ENCODE assay signal across 14 cellular contexts in genomic region chr11:63760487-63761079, GRCh38. TPM values are rescaled to one million over a fixed set of nuclear protein-coding genes. Genes with fewer than 3 reads are reported as not detected.
DNase-seq lines count a peak whose midpoint lies in the region; ATAC-seq, FAIRE-seq and TF ChIP-seq lines count a peak whose summit lies in the region.
"Had no signal": no experiment of that assay in that cellular context is flagged by ENCODE, and none has a peak within 500 bp of the region (broad histone marks: within the 10 kb centered on the region; RNA-seq: fewer than 3 reads in every experiment).

No MANE protein-coding gene starts in this region.

- H4K8ac ChIP-seq in IMR-90 (ENCODE audit: low read depth in 2 of 2, low read length in 2 of 2), result no peak overlapping the region
- H4K8ac ChIP-seq in H1 (ENCODE audit: extremely low read depth, insufficient read depth, low read length), result no peak overlapping the region

- H2BK20ac ChIP-seq in IMR-90 (ENCODE audit: low read depth, low read length), result no peak overlapping the region
- H2BK20ac ChIP-seq in H1 (ENCODE audit: low read length), result no peak overlapping the region

- H3K4ac ChIP-seq in IMR-90 (ENCODE audit: low read depth, low read length) (no peak overlapping the region), H1 (replicated peaks; ENCODE audit: insufficient read length, low read depth, low read length) (no peak overlapping the region)

- H2AK5ac ChIP-seq in IMR-90 (ENCODE audit: low read depth, low read length) (no peak overlapping the region), H1 (ENCODE audit: low read depth, low read length) (no peak overlapping the region)

- H3K4me2 ChIP-seq in IMR-90 (ENCODE audit: low read depth, low read length) (no peak overlapping the region), H1 (ENCODE audit: insufficient read depth in 1 of 2, low read depth in 2 of 2, low read length in 2 of 2) (peak overlapping the region; percentile 78 to 93)

- ATAC-seq in IMR-90 (ENCODE audit: low read depth), result no peak
- ATAC-seq in omental fat pad (ENCODE audit: low FRiP score), result no peak

- H3K18ac ChIP-seq in IMR-90 (ENCODE audit: low read depth, low read length) (no peak overlapping the region), H1 (ENCODE audit: extremely low read depth, low read length) (peak overlapping the region; percentile 56; the same call in 1 of the 2 replicates)

- H3K9me3 Mint-ChIP-seq in Calu3 (ENCODE audit: low read depth, unreplicated experiment) (no peaks in the 10 kb centered on the region), neural crest cell (no peaks in the 10 kb centered on the region)
- H3K9me3 Mint-ChIP-seq: CD4-positive, alpha-beta T cell had no signal

- TF ChIP-seq CTCF in Calu3 (IDR thresholded peaks at IDR 0.05; ENCODE audit: unreplicated experiment) (no peak), IMR-90 (conservative IDR thresholded peaks at IDR 0.05; ENCODE audit: low read depth, low read length) (no peak), H1 (IDR thresholded peaks at IDR 0.05; ENCODE audit: control extremely low read depth in 1 of 3, insufficient read depth in 1 of 3, low read depth in 1 of 3, low read length in 3 of 3) (no peak), neural crest cell (conservative IDR thresholded peaks at IDR 0.05) (no peak), omental fat pad (IDR thresholded peaks at IDR 0.05) (no peak)

- in situ Hi-C loops in IMR-90 (cut with MboI; ENCODE audit: low sequenced_read_pairs), result loop anchor here (10.0 kb wide), 1 partner anchor 184 kb away; no protein-coding TSS in a partner anchor

- TF ChIP-seq EP300 in H1 (IDR thresholded peaks at IDR 0.05; ENCODE audit: borderline replicate concordance in 1 of 2, low read depth in 2 of 2, low read length in 2 of 2), result no peak

- H3K27ac ChIP-seq in IMR-90 (ENCODE audit: insufficient read depth, low read length) (no peak overlapping the region), H1 (ENCODE audit: low read depth, low read length) (no peak overlapping the region)

- peaks cover 36% of the 10 kb centered on the region for H3K36me3 Mint-ChIP-seq in Calu3 (ENCODE audit: insufficient read depth, unreplicated experiment)
- H3K36me3 Mint-ChIP-seq in neural crest cell (ENCODE audit: low read depth), result peaks cover 6% of the 10 kb centered on the region

- H2BK120ac ChIP-seq in IMR-90 (ENCODE audit: low read depth, low read length) (no peak overlapping the region), H1 (replicated peaks; ENCODE audit: low read depth, low read length) (no peak overlapping the region)

- H4K91ac ChIP-seq in IMR-90 (ENCODE audit: insufficient read depth, low read depth, low read length), result no peak overlapping the region
- H4K91ac ChIP-seq in H1 (replicated peaks; ENCODE audit: insufficient read length, low read length), result no peak overlapping the region

- H3K23me2 ChIP-seq in H1 (ENCODE audit: low read depth, low read length), result peaks cover 4% of the 10 kb centered on the region; the same call in 1 of the 2 replicates

- no peaks in the 10 kb centered on the region for H3K27me3 Mint-ChIP-seq in Calu3 (ENCODE audit: unreplicated experiment)
- H3K27me3 Mint-ChIP-seq in neural crest cell (ENCODE audit: low read depth), result peaks cover 8% of the 10 kb centered on the region
- H3K27me3 Mint-ChIP-seq: B cell; CD4-positive, alpha-beta T cell had no signal

- H4K5ac ChIP-seq in IMR-90 (ENCODE audit: low read depth, low read length) (no peak overlapping the region), H1 (ENCODE audit: insufficient read length, low read depth, low read length) (no peak overlapping the region)

- no peak for TF ChIP-seq POLR2A in IMR-90 (IDR thresholded peaks at IDR 0.05; ENCODE audit: low read depth, low read length)
- TF ChIP-seq POLR2A in H1 (IDR thresholded peaks at IDR 0.05; ENCODE audit: control extremely low read depth in 1 of 2, low read depth in 2 of 2, low read length in 2 of 2), result peak in 1 of 2 experiments; percentile 40; a peak in 1 of 3 replicates

- CTCF ChIA-PET in Calu3 (lab: Charles Lee) (no interaction called here), IMR-90 (lab: Yijun Ruan, JAX) (interaction anchor here (1.1 kb wide), 1 partner anchor 185 kb away, joined by 3 read pairs; no protein-coding TSS in a partner anchor), H1 (lab: Charles Lee; ENCODE audit: partially characterized antibody) (no interaction called here)

- H3K56ac ChIP-seq in IMR-90 (ENCODE audit: extremely low read depth, insufficient read depth, low read length), result no peak overlapping the region
- no peak overlapping the region for H3K56ac ChIP-seq in H1 (replicated peaks; ENCODE audit: insufficient read length, low read depth, low read length)

- H3K79me1 ChIP-seq in IMR-90 (ENCODE audit: low read depth in 1 of 2, low read length in 2 of 2) (peaks cover 11 to 33% of the 10 kb centered on the region in 2 experiments), H1 (ENCODE audit: low read depth, low read length) (peaks cover 2% of the 10 kb centered on the region; the same call in 1 of the 2 replicates)

- H3K27ac Mint-ChIP-seq in Calu3 (ENCODE audit: unreplicated experiment) (no peak overlapping the region), neural crest cell (ENCODE audit: unreplicated experiment) (no peak overlapping the region)
- H3K27ac Mint-ChIP-seq: B cell; CD4-positive, alpha-beta T cell had no signal

- dilution Hi-C loops in IMR-90 (cut with HindIII; ENCODE audit: low sequenced_read_pairs, unreplicated experiment), result no loop called here

- POLR2A ChIA-PET in IMR-90 (lab: Charles Lee; ENCODE audit: unreplicated experiment) (no interaction called here), H1 (lab: Charles Lee; ENCODE audit: partially characterized antibody) (interaction anchor here (0.7 to 2.6 kb wide), 16 partner anchors 10 to 271 kb away, joined by 3 to 14 read pairs (median 4); partner anchors contain the start of genes ATL3 and RTN3)

- H3K4me1 ChIP-seq in IMR-90 (ENCODE audit: control insufficient read depth, insufficient read depth, low read length) (peaks cover 4% of the 10 kb centered on the region; the same call in 1 of the 2 replicates), H1 (replicated peaks in 1 of 4; ENCODE audit: control insufficient read depth in 3 of 4, insufficient read depth in 4 of 4, low read length in 3 of 4) (peaks cover 0 to 25% (median 17%) of the 10 kb centered on the region in 4 experiments; a peak in 6 of 7 replicates)

- BruUV-seq in Calu3 (replicated peaks; lab: Mats Ljungman, UMichigan), result TSS peak; percentile 27
- TSS peak; percentile 66 for BruUV-seq in IMR-90 (replicated peaks; lab: Mats Ljungman, UMichigan)

- no peak overlapping the region for H2AK9ac ChIP-seq in IMR-90 (replicated peaks; ENCODE audit: low read depth, low read length, poor library complexity)

- TF ChIP-seq RAD21 in IMR-90 (IDR thresholded peaks at IDR 0.05; ENCODE audit: low read length), result no peak
- TF ChIP-seq RAD21 in H1 (IDR thresholded peaks at IDR 0.05 in 1 of 2, conservative IDR thresholded peaks at IDR 0.05 in 1 of 2; ENCODE audit: low read depth in 2 of 2, low read length in 2 of 2), result no peak

- no peak for DNase-seq in Calu3
- no peak for DNase-seq in IMR-90
- DNase-seq in H1 (ENCODE audit: low read depth in 1 of 2, low spot score in 2 of 2), result no peak
- DNase-seq in neural crest cell (ENCODE audit: low read depth, low spot score), result no peak
- DNase-seq in RPMI8226, result no peak
- no peak for DNase-seq in GM19238 (ENCODE audit: insufficient read length, low spot score)
- DNase-seq in omental fat pad (ENCODE audit: low spot score), result no peak
- DNase-seq in NCI-H2107 treated with DMSO at 0.1 percent for 48 hours (lab: John Stamatoyannopoulos, UW; ENCODE audit: unreplicated experiment), result no peak
- DNase-seq: CD4-positive, alpha-beta T cell; KBM-7; NCI-H1048; NCI-H2081 treated with DMSO at 0.1 percent for 48 hours; SHP77 treated with DMSO at 0.1 percent for 48 hours had no signal

- peaks cover 5% of the 10 kb centered on the region for H3K4me1 Mint-ChIP-seq in Calu3 (ENCODE audit: low read depth, unreplicated experiment)
- peaks cover 22% of the 10 kb centered on the region for H3K4me1 Mint-ChIP-seq in neural crest cell
- H3K4me1 Mint-ChIP-seq: B cell had no signal

- H2AFZ ChIP-seq in IMR-90 (replicated peaks; ENCODE audit: low read length, poor library complexity) (no peak overlapping the region), H1 (ENCODE audit: low read length) (no peak overlapping the region)

- FAIRE-seq in H1 (lab: Jason Lieb, UNC), result no peak

- no peak overlapping the region for H2BK15ac ChIP-seq in IMR-90 (ENCODE audit: low read depth, low read length)
- H2BK15ac ChIP-seq in H1 (ENCODE audit: low read length), result no peak overlapping the region

- H2BK5ac ChIP-seq in IMR-90 (ENCODE audit: low read depth, low read length, poor library complexity, severe bottlenecking) (no peak overlapping the region), H1 (ENCODE audit: low read depth, low read length) (no peak overlapping the region)

- H3K9me3 ChIP-seq in IMR-90 (ENCODE audit: control insufficient read depth, insufficient read depth, low read length), result no peaks in the 10 kb centered on the region
- no peaks in the 10 kb centered on the region for H3K9me3 ChIP-seq in H1 (ENCODE audit: insufficient read depth in 2 of 2, low read depth in 1 of 2, low read length in 1 of 2)

- H3K27me3 ChIP-seq in IMR-90 (ENCODE audit: control insufficient read depth, insufficient read depth, low read length) (no peaks in the 10 kb centered on the region), H1 (replicated peaks in 1 of 4; ENCODE audit: control insufficient read depth in 3 of 4, extremely low read depth in 1 of 4, insufficient read depth in 3 of 4, low read length in 3 of 4) (no peaks in the 10 kb centered on the region)

- H3K23ac ChIP-seq in IMR-90 (ENCODE audit: low read depth, low read length) (no peak overlapping the region), H1 (ENCODE audit: insufficient read length) (no peak overlapping the region)

- peaks cover 0 to 31% of the 10 kb centered on the region in 2 experiments; a peak in 2 of 4 replicates for H3K79me2 ChIP-seq in H1 (ENCODE audit: control insufficient read depth in 1 of 2, insufficient read depth in 2 of 2, low read length in 2 of 2)

- H3K4me3 Mint-ChIP-seq in Calu3 (ENCODE audit: low read depth, unreplicated experiment) (no peak overlapping the region), neural crest cell (peak overlapping the region; percentile 83)
- H3K4me3 Mint-ChIP-seq: B cell; CD4-positive, alpha-beta T cell had no signal

- WGBS in IMR-90 (ENCODE audit: extremely low coverage in 2 of 2, insufficient read length in 1 of 2), 2 experiments, result 83% methylated on average over 1 of the region's 5 CpGs; no CpG with 5 or more reads in 1 of the 2 experiments
- WGBS in H1 (ENCODE audit: extremely low coverage in 1 of 2, insufficient coverage in 1 of 2, insufficient read length in 1 of 2, insufficient replicate concordance in 2 of 2, low coverage in 1 of 2, low lambda C conversion rate in 2 of 2, missing lambda C conversion rate in 1 of 2), 2 experiments, result 48% methylated on average over 5 of the region's 5 CpGs; no CpG with 5 or more reads in 1 of the 2 experiments

- H4K20me1 ChIP-seq in IMR-90 (ENCODE audit: insufficient read depth, low read length) (peaks cover 10% of the 10 kb centered on the region), H1 (replicated peaks in 1 of 2; ENCODE audit: control insufficient read depth in 1 of 2, insufficient read depth in 2 of 2, low read length in 2 of 2) (peaks cover 10 to 12% of the 10 kb centered on the region in 2 experiments)

- intact Hi-C loops in Calu3 (cut with micrococcal nuclease; ENCODE audit: unreplicated experiment), result no loop called here
- intact Hi-C loops in IMR-90 (cut with micrococcal nuclease), result no loop called here

- H3K14ac ChIP-seq in IMR-90 (replicated peaks; ENCODE audit: low read depth, low read length) (no peak overlapping the region), H1 (ENCODE audit: insufficient read length) (no peak overlapping the region)

- H3K4me3 ChIP-seq in IMR-90 (ENCODE audit: insufficient read depth, low read depth, low read length), result no peak overlapping the region
- H3K4me3 ChIP-seq in H1 (ENCODE audit: extremely low read depth in 1 of 4, insufficient read depth in 2 of 4, low read depth in 3 of 4, low read length in 4 of 4), result peak overlapping the region; percentile 3 to 96 (median 86); a peak in 5 of 8 replicates

- peaks cover 43% of the 10 kb centered on the region for H3K36me3 ChIP-seq in IMR-90 (ENCODE audit: control insufficient read depth, insufficient read depth, low read length)
- H3K36me3 ChIP-seq in H1 (ENCODE audit: control insufficient read depth in 2 of 4, insufficient read depth in 4 of 4, low read length in 3 of 4), result peaks cover 0 to 38% (median 7%) of the 10 kb centered on the region in 4 experiments; a peak in 5 of 8 replicates

- no peak overlapping the region for H2BK12ac ChIP-seq in H1 (ENCODE audit: low read depth, low read length)

- H3K9me1 ChIP-seq in IMR-90 (ENCODE audit: insufficient read depth, low read length), result no peaks in the 10 kb centered on the region

- H3K9ac ChIP-seq in IMR-90 (ENCODE audit: low read depth, low read length) (no peak overlapping the region), H1 (replicated peaks in 1 of 4; ENCODE audit: extremely low read depth in 1 of 4, low read depth in 3 of 4, low read length in 3 of 4) (no peak overlapping the region)

RNA-seq across cellular contexts. Expression of gene ZFTA, which starts 8.0 kb away (rescaled TPM):
- total RNA-seq in Calu3 (2022) (12.1 and 13.0 TPM in 2 replicates), IMR-90 (2012; rRNA removed) (5.4 and 7.2 TPM in 2 replicates), neural crest cell (67.2 and 67.8 TPM in 2 replicates), omental fat pad (10 to 100 TPM; 10.7 to 18.3 (median 15.6) TPM)
- polyA plus RNA-seq in IMR-90 (2012; rRNA removed) (8.1 and 8.8 TPM in 2 replicates), H1 (2011; rRNA removed) (9.5 and 15.4 TPM in 2 replicates)
- polyA plus RNA-seq in IMR-90 (2012; cell fraction: cytosol; rRNA removed), result 8.8 and 10.1 TPM in 2 replicates
- 17.0 and 22.1 TPM in 2 replicates for polyA plus RNA-seq in IMR-90 (2012; cell fraction: nucleus; rRNA removed; ENCODE audit: low replicate concordance)
- 33.8 and 34.0 TPM in 2 replicates for total RNA-seq in H1 (2021; fragmentation: NEBNext Ultra II Directional; extraction: Animal tissue kit (Norgen Biotek cat#: 25700))
- 14.8 TPM for polyA plus RNA-seq in H1 (2011; cell fraction: cytosol; rRNA removed)
- 45.1 TPM for polyA plus RNA-seq in H1 (2011; cell fraction: nucleus; rRNA removed)
- polyA plus RNA-seq in H1 (2012, experiment 1 of 2), result 17.3 to 20.0 TPM (median 18.4 TPM) in 4 replicates
- 16.2 TPM for polyA plus RNA-seq in H1 (2012, experiment 2 of 2)
- polyA plus RNA-seq in H1 (2013, experiment 1 of 2), result 18.1 TPM
- 18.9 TPM for polyA plus RNA-seq in H1 (2013, experiment 2 of 2)
- polyA minus RNA-seq in H1 (2011; rRNA and poly(A)+ RNA removed), result 7.3 and 9.4 TPM in 2 replicates
- polyA minus RNA-seq in H1 (2011; cell fraction: cytosol; rRNA and poly(A)+ RNA removed), result 18.9 TPM
- polyA minus RNA-seq in H1 (2011; cell fraction: nucleus; rRNA and poly(A)+ RNA removed), result 50.1 TPM

RNA-seq across cellular contexts. Expression of gene SPINDOC, which starts 52.7 kb away (rescaled TPM):
- 47.1 and 53.8 TPM in 2 replicates for total RNA-seq in Calu3 (2022)
- total RNA-seq in IMR-90 (2012; rRNA removed), result 10.0 and 11.9 TPM in 2 replicates
- 29.9 and 39.0 TPM in 2 replicates for polyA plus RNA-seq in IMR-90 (2012; rRNA removed)
- 34.0 and 34.1 TPM in 2 replicates for polyA plus RNA-seq in IMR-90 (2012; cell fraction: cytosol; rRNA removed)
- polyA plus RNA-seq in IMR-90 (2012; cell fraction: nucleus; rRNA removed; ENCODE audit: low replicate concordance), result 23.5 and 34.0 TPM in 2 replicates
- total RNA-seq in H1 (2021; fragmentation: NEBNext Ultra II Directional; extraction: Animal tissue kit (Norgen Biotek cat#: 25700)), result 99.7 and 104 TPM in 2 replicates
- 78.7 and 112 TPM in 2 replicates for polyA plus RNA-seq in H1 (2011; rRNA removed)
- polyA plus RNA-seq in H1 (2011; cell fraction: cytosol; rRNA removed), result 111 TPM
- 95.2 TPM for polyA plus RNA-seq in H1 (2011; cell fraction: nucleus; rRNA removed)
- 78.1 to 103 TPM (median 96.8 TPM) in 4 replicates for polyA plus RNA-seq in H1 (2012, experiment 1 of 2)
- polyA plus RNA-seq in H1 (2012, experiment 2 of 2), result 96.2 TPM
- polyA plus RNA-seq in H1 (2013, experiment 1 of 2), result 70.5 TPM
- polyA plus RNA-seq in H1 (2013, experiment 2 of 2), result 71.0 TPM
- 17.8 and 20.3 TPM in 2 replicates for polyA minus RNA-seq in H1 (2011; rRNA and poly(A)+ RNA removed)
- polyA minus RNA-seq in H1 (2011; cell fraction: cytosol; rRNA and poly(A)+ RNA removed), result 41.1 TPM
- polyA minus RNA-seq in H1 (2011; cell fraction: nucleus; rRNA and poly(A)+ RNA removed), result 32.2 TPM
- 104 and 107 TPM in 2 replicates for total RNA-seq in neural crest cell
- total RNA-seq in omental fat pad, result 10 to 100 TPM in 1 of 4 donors, 1 to 10 TPM in 3; 7.3 to 12.8 (median 8.6) TPM
